29 cellular contexts compared by ENCODE assay signal in genomic region chr19:30202060-30202600, GRCh38.
"Had no signal": no experiment of that assay in that cellular context is flagged by ENCODE, and none has a peak within 500 bp of the region (broad histone marks: within the 10 kb centered on the region; RNA-seq: fewer than 3 reads in every experiment).

No MANE protein-coding gene starts in this region.

- H3K4me1 Mint-ChIP-seq: activated CD4-positive, alpha-beta T cell treated with anti-CD3 and anti-CD28 coated beads for 36 hours; activated naive CD8-positive, alpha-beta T cell treated with anti-CD3 and anti-CD28 coated beads, Interleukin-2, amount 10 ng/mL, durations not matched to agents 7 days and 5 days had no signal

- H3K4me1 ChIP-seq: adrenal gland, Peyer's patch, SJCRH30 had no signal

- H3K27ac Mint-ChIP-seq: activated CD4-positive, alpha-beta T cell treated with anti-CD3 and anti-CD28 coated beads for 36 hours; activated CD8-positive, alpha-beta T cell treated with anti-CD3 and anti-CD28 coated beads, Interleukin-2, amount 10 ng/mL, durations not matched to agents 7 days and 5 days; activated naive CD8-positive, alpha-beta T cell treated with anti-CD3 and anti-CD28 coated beads, Interleukin-2, amount 10 ng/mL, durations not matched to agents 7 days and 5 days had no signal

- H3K9me3 Mint-ChIP-seq: activated naive CD8-positive, alpha-beta T cell treated with anti-CD3 and anti-CD28 coated beads, Interleukin-2, amount 10 ng/mL, durations not matched to agents 7 days and 5 days had no signal

- H3K27me3 ChIP-seq: adrenal gland, MG63, Peyer's patch, SJCRH30 had no signal

- ATAC-seq: activated CD4-positive, alpha-beta T cell treated with anti-CD3 and anti-CD28 coated beads for 36 hours; activated CD8-positive, alpha-beta T cell treated with anti-CD3 and anti-CD28 coated beads, Interleukin-2, amount 10 ng/mL, durations not matched to agents 7 days and 5 days had no signal

- H3K9me3 ChIP-seq: adrenal gland, MG63, Peyer's patch, SJCRH30, SK-N-SH had no signal

- H3K9ac ChIP-seq: KMS-11, SK-N-SH had no signal

- H3K4me3 ChIP-seq: adrenal gland, MG63, Peyer's patch, SJCRH30 had no signal

- H3K36me3 ChIP-seq: adrenal gland, MG63, Peyer's patch, SJCRH30, WERI-Rb-1 had no signal

- H3K36me3 Mint-ChIP-seq: activated naive CD8-positive, alpha-beta T cell treated with anti-CD3 and anti-CD28 coated beads, Interleukin-2, amount 10 ng/mL, durations not matched to agents 7 days and 5 days had no signal

- H3K27me3 Mint-ChIP-seq: activated naive CD8-positive, alpha-beta T cell treated with anti-CD3 and anti-CD28 coated beads, Interleukin-2, amount 10 ng/mL, durations not matched to agents 7 days and 5 days had no signal

- DNase-seq: activated CD4-positive, alpha-beta T cell treated with anti-CD3 and anti-CD28 coated beads for 36 hours; activated CD8-positive, alpha-beta memory T cell treated with anti-CD3 and anti-CD28 coated beads, Interleukin-2, amount 50 U/mL, for 48 hours; activated CD8-positive, alpha-beta T cell treated with anti-CD3 and anti-CD28 coated beads, Interleukin-2, amount 10 ng/mL, durations not matched to agents 7 days and 5 days; activated naive CD4-positive, alpha-beta T cell treated with anti-CD3 and anti-CD28 coated beads, Interleukin-2, amount 50 U/mL, for 16 hours; activated naive CD8-positive, alpha-beta T cell treated with anti-CD3 and anti-CD28 coated beads, Interleukin-2, amount 10 ng/mL, durations not matched to agents 7 days and 5 days; activated T-cell treated with anti-CD3 and anti-CD28 coated beads, Interleukin-2, amount 50 U/mL, for 1 hour; adrenal gland; anterior cingulate cortex; caudate nucleus; MG63; MV-4-11; NCI-H1092 treated with DMSO at 0.1 percent for 48 hours; NCI-H1417 treated with DMSO at 0.1 percent for 48 hours; NCI-H1694; NCI-H2029; NCI-H2107; NCI-H2171 treated with DMSO at 0.1 percent for 48 hours; NCI-H226; NCI-H510A treated with DMSO at 0.1 percent for 48 hours; NCI-H69; NK-92 treated with Interleukin-12 subunit alpha and Interleukin-12 subunit beta, amount 100 ng/mL, for 24 hours; Peyer's patch; Right ventricle myocardium superior; SJCRH30; SK-N-SH; T-helper 1 cell; WERI-Rb-1 had no signal

- H3K4me3 Mint-ChIP-seq: activated CD4-positive, alpha-beta T cell treated with anti-CD3 and anti-CD28 coated beads for 36 hours; activated CD8-positive, alpha-beta T cell treated with anti-CD3 and anti-CD28 coated beads, Interleukin-2, amount 10 ng/mL, durations not matched to agents 7 days and 5 days; activated naive CD8-positive, alpha-beta T cell treated with anti-CD3 and anti-CD28 coated beads, Interleukin-2, amount 10 ng/mL, durations not matched to agents 7 days and 5 days had no signal

- H3K27ac ChIP-seq: adrenal gland, KMS-11, Peyer's patch, RWPE1, SJCRH30, WERI-Rb-1 had no signal

- H3K4me2 ChIP-seq: KMS-11, SK-N-SH had no signal
